In the genomic region with DNA sequence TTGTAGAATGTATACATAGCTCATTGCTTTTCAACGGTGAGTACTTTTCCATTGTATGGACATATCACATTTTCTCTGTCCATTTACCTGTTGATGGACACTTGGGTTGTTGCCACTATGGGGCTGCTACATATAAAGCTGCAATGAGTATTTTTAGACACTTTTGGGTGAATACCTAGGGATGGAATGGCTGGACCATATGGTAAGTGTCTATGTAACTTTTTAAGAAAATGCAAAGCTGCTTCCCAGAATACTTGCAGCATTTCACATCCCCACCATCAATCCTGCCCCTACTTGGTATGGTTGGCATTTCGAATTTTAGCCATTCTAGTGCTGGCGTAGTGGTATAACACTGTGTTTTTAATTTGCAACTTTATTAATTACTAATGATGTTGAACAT, we compare ENCODE assay signal across 36 cellular contexts.
"Had no signal": no experiment of that assay in that cellular context is flagged by ENCODE, and none has a peak within 500 bp of the region (broad histone marks: within the 10 kb centered on the region; RNA-seq: fewer than 3 reads in every experiment).

No MANE protein-coding gene starts in this region.

- H3K9me3 ChIP-seq: adrenal gland had no signal

- H3K27me3 ChIP-seq: adrenal gland, cardiac muscle cell had no signal

- DNase-seq: activated B cell treated with CpG ODN at 0.5 μM for 24 hours; activated CD4-positive, alpha-beta memory T cell treated with anti-CD3 and anti-CD28 coated beads for 36 hours; activated CD4-positive, alpha-beta T cell treated with anti-CD3 and anti-CD28 coated beads for 4 hours; activated CD4-positive, alpha-beta T cell treated with anti-CD3 and anti-CD28 coated beads, Interleukin-2, amount 10 ng/mL, durations not matched to agents 24 days and 14 days; activated CD4-positive, alpha-beta T cell treated with anti-CD3 and anti-CD28 coated beads, Interleukin-2, amount 50 U/mL, for 1 hour; activated CD4-positive, alpha-beta T cell treated with anti-CD3 and anti-CD28 coated beads, Interleukin-2, amount 50 U/mL, for 4 hours; activated CD4-positive, CD25-positive, alpha-beta regulatory T cell treated with anti-CD3 and anti-CD28 coated beads, Interleukin-2, amount 50 U/mL, for 72 hours; activated CD8-positive, alpha-beta memory T cell treated with anti-CD3 and anti-CD28 coated beads, Interleukin-2, amount 50 U/mL, for 4 hours; activated CD8-positive, alpha-beta T cell treated with anti-CD3 and anti-CD28 coated beads for 36 hours; activated effector memory CD4-positive, alpha-beta T cell treated with anti-CD3 and anti-CD28 coated beads, Interleukin-2, amount 50 U/mL, for 16 hours; activated gamma-delta T cell treated with Interleukin-2 at 50 U/mL for 16 hours; activated naive CD4-positive, alpha-beta T cell; activated naive CD4-positive, alpha-beta T cell treated with anti-CD3 and anti-CD28 coated beads for 36 hours; activated naive CD4-positive, alpha-beta T cell treated with anti-CD3 and anti-CD28 coated beads, Interleukin-2, amount 50 U/mL, for 16 hours; activated naive CD8-positive, alpha-beta T cell treated with anti-CD3 and anti-CD28 coated beads for 36 hours; activated T-cell treated with anti-CD3 and anti-CD28 coated beads for 4 hours; activated T-cell treated with anti-CD3 and anti-CD28 coated beads, Interleukin-2, amount 50 U/mL, for 1 hour; activated T-cell treated with anti-CD3 and anti-CD28 coated beads, Interleukin-2, amount 50 U/mL, for 4 hours; activated T-cell treated with anti-CD3 and anti-CD28 coated beads, Interleukin-2, amount 50 U/mL, for 72 hours; adrenal gland; amniotic stem cell; aorta; caudate nucleus; cerebellar nuclear complex; T-helper 1 cell; T-helper 2 cell; T-helper 9 cell had no signal

- H3K27ac Mint-ChIP-seq: activated B cell treated with CpG ODN at 0.5 μM for 24 hours; activated CD4-positive, alpha-beta memory T cell treated with anti-CD3 and anti-CD28 coated beads for 36 hours; activated CD4-positive, alpha-beta T cell treated with anti-CD3 and anti-CD28 coated beads, Interleukin-2, amount 10 ng/mL, durations not matched to agents 24 days and 14 days; activated CD8-positive, alpha-beta T cell treated with anti-CD3 and anti-CD28 coated beads for 36 hours; activated naive CD4-positive, alpha-beta T cell treated with anti-CD3 and anti-CD28 coated beads for 36 hours; activated naive CD4-positive, alpha-beta T cell treated with anti-CD3 and anti-CD28 coated beads, Interleukin-2, amount 50 U/mL, for 72 hours; activated naive CD8-positive, alpha-beta T cell treated with anti-CD3 and anti-CD28 coated beads for 36 hours; activated T-cell treated with anti-CD3 and anti-CD28 coated beads, Interleukin-2, amount 50 U/mL, for 72 hours; activated T-helper 1 cell treated with anti-CD3 and anti-CD28 coated beads, Interleukin-12 subunit alpha, Interleukin-12 subunit beta, Interleukin-2, Interleukin-4 antibody, amounts not matched to agents 30 ng/mL and 10 ng/mL and 1 ng/mL, durations not matched to agents 14 hours and 24 hours and 36 hours; activated T-helper 17 cell treated with anti-CD3 and anti-CD28 coated beads, Interleukin-2, amount 50 U/mL, for 72 hours; brain; T-helper 1 cell treated with Interleukin-12 subunit alpha and Interleukin-12 subunit beta and Interleukin-4 antibody, amounts not matched to agents 30 μg/mL and 1 μg/mL, for 36 hours; T-helper 2 cell treated with Interferon-gamma antibody and Interleukin-4, amounts not matched to agents 5 μg/mL and 100 μg/mL, for 36 hours had no signal

- H3K27me3 Mint-ChIP-seq: activated B cell treated with CpG ODN at 0.5 μM for 24 hours; activated CD4-positive, alpha-beta memory T cell treated with anti-CD3 and anti-CD28 coated beads for 36 hours; activated CD4-positive, alpha-beta T cell treated with anti-CD3 and anti-CD28 coated beads, Interleukin-2, amount 10 ng/mL, durations not matched to agents 24 days and 14 days; activated CD8-positive, alpha-beta T cell treated with anti-CD3 and anti-CD28 coated beads for 36 hours; activated naive CD8-positive, alpha-beta T cell treated with anti-CD3 and anti-CD28 coated beads for 36 hours; activated T-helper 17 cell treated with anti-CD3 and anti-CD28 coated beads, Interleukin-2, amount 50 U/mL, for 72 hours; brain; central memory CD8-positive, alpha-beta T cell had no signal

- H3K27ac ChIP-seq: adrenal gland, cardiac muscle cell, VCaP had no signal

- ATAC-seq: activated CD8-positive, alpha-beta T cell treated with anti-CD3 and anti-CD28 coated beads for 36 hours; activated naive CD4-positive, alpha-beta T cell treated with anti-CD3 and anti-CD28 coated beads, Interleukin-2, amount 50 U/mL, for 72 hours; activated T-cell treated with anti-CD3 and anti-CD28 coated beads, Interleukin-2, amount 50 U/mL, for 4 hours; activated T-cell treated with anti-CD3 and anti-CD28 coated beads, Interleukin-2, amount 50 U/mL, for 72 hours; activated T-helper 17 cell treated with anti-CD3 and anti-CD28 coated beads, Interleukin-2, amount 50 U/mL, for 72 hours had no signal

- H3K36me3 ChIP-seq: cardiac muscle cell had no signal

- H3K36me3 Mint-ChIP-seq: activated CD4-positive, alpha-beta memory T cell treated with anti-CD3 and anti-CD28 coated beads for 36 hours; activated naive CD8-positive, alpha-beta T cell treated with anti-CD3 and anti-CD28 coated beads for 36 hours had no signal

- H3K4me3 ChIP-seq: adrenal gland, cardiac muscle cell had no signal

- H3K4me3 Mint-ChIP-seq: activated B cell treated with CpG ODN at 0.5 μM for 24 hours; activated CD4-positive, alpha-beta memory T cell treated with anti-CD3 and anti-CD28 coated beads for 36 hours; activated CD4-positive, alpha-beta T cell treated with anti-CD3 and anti-CD28 coated beads, Interleukin-2, amount 10 ng/mL, durations not matched to agents 24 days and 14 days; activated CD8-positive, alpha-beta T cell treated with anti-CD3 and anti-CD28 coated beads for 36 hours; activated naive CD4-positive, alpha-beta T cell treated with anti-CD3 and anti-CD28 coated beads for 36 hours; activated naive CD8-positive, alpha-beta T cell treated with anti-CD3 and anti-CD28 coated beads for 36 hours; activated T-cell treated with anti-CD3 and anti-CD28 coated beads, Interleukin-2, amount 50 U/mL, for 4 hours; activated T-cell treated with anti-CD3 and anti-CD28 coated beads, Interleukin-2, amount 50 U/mL, for 72 hours; activated T-helper 1 cell treated with anti-CD3 and anti-CD28 coated beads, Interleukin-12 subunit alpha, Interleukin-12 subunit beta, Interleukin-2, Interleukin-4 antibody, amounts not matched to agents 30 ng/mL and 10 ng/mL and 1 ng/mL, durations not matched to agents 14 hours and 24 hours and 36 hours; activated T-helper 17 cell treated with anti-CD3 and anti-CD28 coated beads, Interleukin-2, amount 50 U/mL, for 72 hours; brain; central memory CD8-positive, alpha-beta T cell; T-helper 1 cell treated with Interleukin-12 subunit alpha and Interleukin-12 subunit beta and Interleukin-4 antibody, amounts not matched to agents 30 μg/mL and 1 μg/mL, for 36 hours; T-helper 2 cell treated with Interferon-gamma antibody and Interleukin-4, amounts not matched to agents 5 μg/mL and 100 μg/mL, for 36 hours had no signal

- H3K4me1 ChIP-seq: adrenal gland had no signal

- H3K9me3 Mint-ChIP-seq: activated T-helper 1 cell treated with anti-CD3 and anti-CD28 coated beads, Interleukin-12 subunit alpha, Interleukin-12 subunit beta, Interleukin-2, Interleukin-4 antibody, amounts not matched to agents 30 ng/mL and 10 ng/mL and 1 ng/mL, durations not matched to agents 14 hours and 24 hours and 36 hours had no signal

- H3K4me1 Mint-ChIP-seq: activated B cell treated with CpG ODN at 0.5 μM for 24 hours; activated T-helper 17 cell treated with anti-CD3 and anti-CD28 coated beads, Interleukin-2, amount 50 U/mL, for 72 hours; brain; central memory CD8-positive, alpha-beta T cell had no signal
